Comparison of ENCODE assay signal across 10 cellular contexts in genomic region chr19:13169769-13170168, GRCh38. TPM values are rescaled to one million over a fixed set of nuclear protein-coding genes. Genes with fewer than 3 reads are reported as not detected.
DNase-seq lines count a peak whose midpoint lies in the region; ATAC-seq and TF ChIP-seq lines count a peak whose summit lies in the region.
"Had no signal": no experiment of that assay in that cellular context is flagged by ENCODE, and none has a peak within 500 bp of the region (broad histone marks: within the 10 kb centered on the region; RNA-seq: fewer than 3 reads in every experiment).

No MANE protein-coding gene starts in this region.

- no peak overlapping the region for H2BK20ac ChIP-seq in H9 (ENCODE audit: low read depth, low read length, poor library complexity, severe bottlenecking)

- H3K56ac ChIP-seq in H9 (ENCODE audit: insufficient read length, low read depth, low read length), result no peak overlapping the region

- no peak overlapping the region for H3K4ac ChIP-seq in H9 (ENCODE audit: low read depth, low read length)

- peak overlapping the region; percentile 14 to 71 (median 52); a peak in 2 of 7 replicates for H3K27ac Mint-ChIP-seq in H9
- peak overlapping the region; percentile 32 for H3K27ac Mint-ChIP-seq in activated naive CD8-positive, alpha-beta T cell treated with anti-CD3 and anti-CD28 coated beads for 36 hours

- intact Hi-C loops in left colon (cut with DNase I, micrococcal nuclease), result no loop called here

- H4K5ac ChIP-seq in H9 (ENCODE audit: insufficient read length, low read depth, low read length), result no peak overlapping the region

- peak overlapping the region in 1 of 2 experiments; percentile 58; a peak in 1 of 5 replicates for H3K4me3 Mint-ChIP-seq in H9
- no peak overlapping the region for H3K4me3 Mint-ChIP-seq in activated naive CD8-positive, alpha-beta T cell treated with anti-CD3 and anti-CD28 coated beads for 36 hours

- no peak overlapping the region for H2BK5ac ChIP-seq in H9 (ENCODE audit: insufficient read length, low read length)

- H3K9ac ChIP-seq in H9 (ENCODE audit: extremely low read depth, insufficient read length, low read length), result no peak overlapping the region

- no peaks in the 10 kb centered on the region for H3K23me2 ChIP-seq in H9 (ENCODE audit: insufficient read length, low read depth, low read length, poor library complexity, severe bottlenecking)

- H4K8ac ChIP-seq in H9 (replicated peaks; ENCODE audit: insufficient read length, low read depth, low read length), result no peak overlapping the region

- peaks cover 5% of the 10 kb centered on the region; the same call in 1 of the 2 replicates for H3K4me1 ChIP-seq in H9 (ENCODE audit: insufficient read depth, low read length)

- peak overlapping the region; percentile 45 for H2BK12ac ChIP-seq in H9 (ENCODE audit: insufficient read length, low read depth, low read length)

- no peaks in the 10 kb centered on the region for H3K9me3 Mint-ChIP-seq in H9
- H3K9me3 Mint-ChIP-seq in activated naive CD8-positive, alpha-beta T cell treated with anti-CD3 and anti-CD28 coated beads for 36 hours, result peaks cover 2% of the 10 kb centered on the region

- H2AK5ac ChIP-seq in H9 (ENCODE audit: insufficient read length, low read length), result no peak overlapping the region

- H3K27me3 Mint-ChIP-seq in H9 (ENCODE audit: low read depth), result no peaks in the 10 kb centered on the region
- no peaks in the 10 kb centered on the region for H3K27me3 Mint-ChIP-seq in activated naive CD8-positive, alpha-beta T cell treated with anti-CD3 and anti-CD28 coated beads for 36 hours

- H4K91ac ChIP-seq in H9 (ENCODE audit: insufficient read length, low read depth, low read length), result no peak overlapping the region

- peaks cover 2 to 4% (median 2%) of the 10 kb centered on the region in 3 experiments; a peak in 2 of 7 replicates for H3K36me3 Mint-ChIP-seq in H9 (ENCODE audit: insufficient read depth in 1 of 3, low read depth in 3 of 3)
- peaks cover 5% of the 10 kb centered on the region for H3K36me3 Mint-ChIP-seq in activated naive CD8-positive, alpha-beta T cell treated with anti-CD3 and anti-CD28 coated beads for 36 hours

- no peaks in the 10 kb centered on the region for H3K79me2 ChIP-seq in H9 (ENCODE audit: insufficient read depth, low read length)

- no peak overlapping the region for H2AFZ ChIP-seq in H9 (ENCODE audit: low read length)

- H3K4me2 ChIP-seq in H9 (ENCODE audit: insufficient read depth, insufficient read length, low read length), result no peak overlapping the region

- peak overlapping the region; percentile 20; the same call in 1 of the 2 replicates for H3K27ac ChIP-seq in 22Rv1
- no peak overlapping the region for H3K27ac ChIP-seq in H9 (ENCODE audit: insufficient read length, low read depth, low read length)

- no peaks in the 10 kb centered on the region for H4K20me1 ChIP-seq in H9 (ENCODE audit: control insufficient read depth, insufficient read depth, insufficient read length)

- H3K14ac ChIP-seq in H9 (ENCODE audit: insufficient read depth, low read length), result no peak overlapping the region; the same call in 1 of the 2 replicates

- peak overlapping the region; percentile 6 for H3K18ac ChIP-seq in H9 (ENCODE audit: insufficient read length, low read depth, low read length)

- H3K9me3 ChIP-seq in H9 (ENCODE audit: control insufficient read depth, low read depth, low read length), result no peaks in the 10 kb centered on the region

- ATAC-seq in left colon (peak; percentile 9), HG02885 (IDR thresholded peaks at IDR 0.05; ENCODE audit: poor library complexity, unreplicated experiment) (no peak)

- H3K79me1 ChIP-seq in H9 (ENCODE audit: insufficient read depth, low read depth, low read length, poor library complexity, severe bottlenecking), result no peaks in the 10 kb centered on the region

- DNase-seq in H9 (no peak), left colon (peak; percentile 43 to 66), T1000 (lab: John Stamatoyannopoulos, UW) (no peak), NCI-H1417 treated with DMSO at 0.1 percent for 48 hours (lab: John Stamatoyannopoulos, UW) (no peak), NCI-H1092 (lab: John Stamatoyannopoulos, UW) (no peak)
- DNase-seq in activated naive CD8-positive, alpha-beta T cell treated with anti-CD3 and anti-CD28 coated beads for 36 hours, result no peak
- DNase-seq: activated T-cell treated with anti-CD3 and anti-CD28 coated beads for 4 hours, GOT3 had no signal

- WGBS in H9 (ENCODE audit: extremely low coverage, insufficient read length, low lambda C conversion rate), result no CpG with 5 or more reads among the region's 5 CpGs

- no peak overlapping the region for H3K23ac ChIP-seq in H9 (ENCODE audit: insufficient read length, low read depth, low read length)

- no peaks in the 10 kb centered on the region for H3K27me3 ChIP-seq in H9 (ENCODE audit: insufficient read depth, low read length)

- H3K4me1 Mint-ChIP-seq in H9, result peaks cover 33 to 39% of the 10 kb centered on the region in 2 experiments
- H3K4me1 Mint-ChIP-seq in activated naive CD8-positive, alpha-beta T cell treated with anti-CD3 and anti-CD28 coated beads for 36 hours, result peaks cover 78% of the 10 kb centered on the region

- H3T11ph ChIP-seq in H9 (ENCODE audit: low read length), result no peak overlapping the region

- TF ChIP-seq CTCF in 22Rv1 (IDR thresholded peaks at IDR 0.05), result no peak
- no peak for TF ChIP-seq CTCF in H9 (conservative IDR thresholded peaks at IDR 0.05)

- H2BK15ac ChIP-seq in H9 (ENCODE audit: low read depth, low read length), result no peak overlapping the region

- H2BK120ac ChIP-seq in H9 (ENCODE audit: low read depth, low read length, poor library complexity, severe bottlenecking), result no peak overlapping the region

RNA-seq across cellular contexts. Expression of gene IER2, which starts 19.6 kb away (rescaled TPM):
- total RNA-seq in H9 (2021) (160 and 165 TPM in 2 replicates), left colon (100 to 1,000 TPM; 116 to 155 TPM)
- total RNA-seq in activated naive CD8-positive, alpha-beta T cell treated with anti-CD3 and anti-CD28 coated beads for 36 hours, result 100 to 1,000 TPM; 128 to 132 TPM

RNA-seq across cellular contexts. Expression of gene STX10, which starts 19.6 kb away (rescaled TPM):
- total RNA-seq in H9 (2021) (39.4 and 40.5 TPM in 2 replicates), left colon (10 to 100 TPM; 48.0 to 66.0 TPM)
- total RNA-seq in activated naive CD8-positive, alpha-beta T cell treated with anti-CD3 and anti-CD28 coated beads for 36 hours, result 10 to 100 TPM; 53.3 to 55.0 TPM

RNA-seq across cellular contexts. Expression of gene NACC1, which starts 51.7 kb away (rescaled TPM):
- total RNA-seq in H9 (2021) (198 and 210 TPM in 2 replicates), left colon (10 to 100 TPM; 56.1 to 67.2 TPM)
- total RNA-seq in activated naive CD8-positive, alpha-beta T cell treated with anti-CD3 and anti-CD28 coated beads for 36 hours, result 10 to 100 TPM; 81.2 to 83.8 TPM

RNA-seq across cellular contexts. Expression of gene TRMT1, which starts 53.2 kb away (rescaled TPM):
- total RNA-seq in H9 (2021), result 92.8 and 95.7 TPM in 2 replicates
- 100 to 1,000 TPM; 114 TPM for total RNA-seq in activated naive CD8-positive, alpha-beta T cell treated with anti-CD3 and anti-CD28 coated beads for 36 hours
- 10 to 100 TPM; 22.0 to 23.6 TPM for total RNA-seq in left colon

Comparison
In these comparisons a context has a peak if more than half of its experiments do, and no peak if none do; other contexts are left out.
1. DNase-seq: peak in left colon (2 of 2); none in H9 (single experiment), activated naive CD8-positive, alpha-beta T cell treated with anti-CD3 and anti-CD28 coated beads for 36 hours (single experiment), T1000 (single experiment), NCI-H1417 treated with DMSO at 0.1 percent for 48 hours (single experiment) and NCI-H1092 (single experiment).